In the genomic region with DNA sequence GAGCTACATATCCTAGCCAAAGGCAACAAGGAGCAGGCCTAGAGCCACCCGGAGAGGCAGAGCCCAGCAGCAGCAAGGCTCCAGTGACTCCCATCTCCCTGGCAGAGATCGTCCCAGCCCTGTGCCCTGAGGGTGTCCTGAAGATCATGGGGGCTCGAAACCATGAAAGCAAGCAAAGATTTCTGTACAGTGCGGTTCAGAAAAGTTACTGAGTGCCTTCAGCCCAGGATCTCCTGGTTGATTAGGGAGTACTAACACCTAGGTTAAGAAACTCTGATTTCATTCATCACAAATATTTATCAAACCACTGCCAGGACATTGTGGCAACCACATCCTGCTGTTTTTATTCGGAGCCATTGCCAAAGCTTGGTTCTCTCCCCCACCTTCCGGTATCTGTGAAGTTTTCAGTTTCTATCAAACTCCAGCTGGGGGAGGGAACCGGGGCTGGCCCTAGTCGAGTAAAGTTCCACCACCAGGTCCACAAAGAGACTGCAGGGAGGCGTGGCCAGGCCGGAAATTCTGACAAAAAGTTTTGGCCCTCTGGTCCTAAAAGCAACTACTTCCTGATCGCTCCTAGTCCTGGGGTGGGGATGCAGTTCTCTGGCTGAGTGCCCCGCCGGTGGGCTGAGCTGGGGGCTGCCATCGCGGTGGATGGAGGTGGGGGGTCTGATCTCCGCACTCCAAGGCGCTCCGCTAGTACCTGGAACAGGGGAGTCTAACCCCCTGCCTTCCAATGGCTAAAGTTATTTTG, we compare ENCODE assay signal across 8 cellular contexts. TPM values are rescaled to one million over a fixed set of nuclear protein-coding genes. Genes with fewer than 3 reads are reported as not detected.
DNase-seq lines count a peak whose midpoint lies in the region; ATAC-seq and TF ChIP-seq lines count a peak whose summit lies in the region.

No MANE protein-coding gene starts in this region.

- H3K4me1 ChIP-seq in CD8-positive, alpha-beta memory T cell (ENCODE audit: insufficient read depth, low read length) = peaks cover 45% of the 10 kb centered on the region
- H3K4me1 ChIP-seq in heart right ventricle (peaks cover 12 to 60% (median 37%) of the 10 kb centered on the region in 9 donors), upper lobe of left lung (peaks cover 42 to 64% (median 49%) of the 10 kb centered on the region in 4 donors)

- H3K4me3 ChIP-seq in CD8-positive, alpha-beta memory T cell (ENCODE audit: low read length) = peak overlapping the region; percentile 93
- H3K4me3 ChIP-seq in SU-DHL-6 (ENCODE audit: insufficient read depth, low read length, poor library complexity, severe bottlenecking) = peak overlapping the region; percentile 54
- peak overlapping the region; percentile 73 to 97 (median 90) for H3K4me3 ChIP-seq in heart right ventricle
- H3K4me3 ChIP-seq in upper lobe of left lung = peak overlapping the region; percentile 73 to 91 (median 84)

- H3K9me3 Mint-ChIP-seq in CD8-positive, alpha-beta memory T cell = no peaks in the 10 kb centered on the region

- TF ChIP-seq POLR2A in upper lobe of left lung (IDR thresholded peaks at IDR 0.05) = peak in 3 of 4 donors; percentile 70 to 93 (median 87)

- 0 to 1% (median 1%) methylated on average over 18 of the region's 18 CpGs for WGBS in adipose tissue, 3 donors
- 3 to 5% methylated on average over 18 of the region's 18 CpGs for WGBS in heart right ventricle, 2 donors
- WGBS in upper lobe of left lung, 2 donors = 1 to 2% methylated on average over 10 to 15 of the region's 18 CpGs

- POLR2A ChIA-PET in CD8-positive, alpha-beta memory T cell (lab: Charles Lee) = interaction anchor here (0.6 to 4.1 kb wide), 16 partner anchors 9 to 241 kb away, joined by 3 to 32 read pairs (median 4); partner anchors contain the start of genes ACAD9, CFAP92, CNBP and COPG1

- H3K27ac ChIP-seq in CD8-positive, alpha-beta memory T cell (ENCODE audit: low read depth, low read length) = peak overlapping the region; percentile 80
- H3K27ac ChIP-seq in SU-DHL-6 (ENCODE audit: low read depth, low read length) (no peak overlapping the region), adipose tissue (ENCODE audit: low read depth, low read length) (peak overlapping the region; percentile 39), heart right ventricle (peak overlapping the region; percentile 85 to 98 (median 94)), upper lobe of left lung (peak overlapping the region; percentile 95 to 98 (median 96))

- peaks cover 11% of the 10 kb centered on the region for H3F3A ChIP-seq in SU-DHL-6 (ENCODE audit: insufficient read depth)

- peaks cover 0 to 42% (median 7%) of the 10 kb centered on the region in 3 donors for H3K36me3 Mint-ChIP-seq in CD8-positive, alpha-beta memory T cell

- H3K4me3 Mint-ChIP-seq in CD8-positive, alpha-beta memory T cell = peak overlapping the region; percentile 83 to 95 (median 90)

- H2AFZ ChIP-seq in SU-DHL-6 (ENCODE audit: low read depth, low read length, severe bottlenecking) = peak overlapping the region; percentile 46

- H3K79me2 ChIP-seq in SU-DHL-6 (ENCODE audit: insufficient read depth, low read length) = no peaks in the 10 kb centered on the region

- intact Hi-C loops in heart right ventricle (cut with DNase I) (no loop called here), posterior vena cava (cut with DNase I) (no loop called here)

- H3K4me1 Mint-ChIP-seq in CD8-positive, alpha-beta memory T cell = peaks cover 60 to 65% (median 62%) of the 10 kb centered on the region in 3 donors

- H3K27me3 ChIP-seq in CD8-positive, alpha-beta memory T cell (ENCODE audit: insufficient read depth, low read length, poor library complexity, severe bottlenecking) = no peaks in the 10 kb centered on the region
- H3K27me3 ChIP-seq in SU-DHL-6 (ENCODE audit: low read length) (no peaks in the 10 kb centered on the region), heart right ventricle (no peaks in the 10 kb centered on the region), upper lobe of left lung (no peaks in the 10 kb centered on the region)

- H4K20me1 ChIP-seq in SU-DHL-6 (ENCODE audit: low read depth, low read length) = no peaks in the 10 kb centered on the region

- no peaks in the 10 kb centered on the region for H3K9me2 ChIP-seq in SU-DHL-6 (replicated peaks; ENCODE audit: insufficient read depth, low read length)

- H3K9ac ChIP-seq in SU-DHL-6 (ENCODE audit: low read length) = peak overlapping the region; percentile 28

- peak overlapping the region; percentile 52 for H3K4me2 ChIP-seq in SU-DHL-6 (ENCODE audit: low read depth, low read length, poor library complexity, severe bottlenecking)

- H3K27me3 Mint-ChIP-seq in CD8-positive, alpha-beta memory T cell = no peaks in the 10 kb centered on the region

- H3K27ac Mint-ChIP-seq in CD8-positive, alpha-beta memory T cell = peak overlapping the region; percentile 87 to 98 (median 96)

- H3K36me3 ChIP-seq in CD8-positive, alpha-beta memory T cell (ENCODE audit: insufficient read depth, low read length) = peaks cover 3% of the 10 kb centered on the region
- no peaks in the 10 kb centered on the region for H3K36me3 ChIP-seq in SU-DHL-6 (ENCODE audit: low read length)
- H3K36me3 ChIP-seq in heart right ventricle = peaks cover 0 to 34% (median 3%) of the 10 kb centered on the region in 9 donors
- H3K36me3 ChIP-seq in upper lobe of left lung = peaks cover 0 to 13% (median 0%) of the 10 kb centered on the region in 4 donors

- CTCF ChIA-PET in CD8-positive, alpha-beta memory T cell (lab: Charles Lee) = interaction anchor here (0.7 to 10.1 kb wide), 12 partner anchors 19 to 196 kb away, joined by 3 to 77 read pairs (median 4); partner anchors contain the start of gene COPG1

- peak in 1 of 4 donors; percentile 67 for TF ChIP-seq EP300 in upper lobe of left lung (IDR thresholded peaks at IDR 0.05)

- TF ChIP-seq CTCF in SU-DHL-6 (IDR thresholded peaks at IDR 0.05; ENCODE audit: insufficient read depth, low read length, poor library complexity, severe bottlenecking) (no peak), heart right ventricle (IDR thresholded peaks at IDR 0.05) (peak in 6 of 9 donors; percentile 21 to 52 (median 44)), upper lobe of left lung (IDR thresholded peaks at IDR 0.05) (peak in 5 of 6 experiments; percentile 16 to 66 (median 49))

- DNase-seq in CD8-positive, alpha-beta memory T cell = peak; percentile 81 to 94 (median 93)
- DNase-seq in heart right ventricle = peak; percentile 80 to 92
- peak; percentile 97 for DNase-seq in posterior vena cava (ENCODE audit: low spot score)
- peak; percentile 87 to 96 for DNase-seq in upper lobe of left lung

- ATAC-seq in GM19395 (IDR thresholded peaks at IDR 0.05; ENCODE audit: unreplicated experiment) (peak; percentile 73), HG03558 (IDR thresholded peaks at IDR 0.05; ENCODE audit: extremely low read depth, unreplicated experiment) (peak; percentile 53), heart right ventricle (peak; percentile 54 to 83 (median 68)), upper lobe of left lung (ENCODE audit: low FRiP score in 2 of 2) (peak; percentile 85 to 88)

- no peaks in the 10 kb centered on the region for H3K9me3 ChIP-seq in CD8-positive, alpha-beta memory T cell (ENCODE audit: low read length)
- H3K9me3 ChIP-seq in SU-DHL-6 (ENCODE audit: insufficient read depth, low read length) (no peaks in the 10 kb centered on the region), heart right ventricle (no peaks in the 10 kb centered on the region), upper lobe of left lung (no peaks in the 10 kb centered on the region)

RNA-seq across cellular contexts. Expression of gene RAB43, which starts 1.2 kb away (rescaled TPM):
- total RNA-seq in CD8-positive, alpha-beta memory T cell = 10 to 100 TPM; 22.9 to 28.6 TPM
- 14.9 TPM for polyA plus RNA-seq in CD8-positive, alpha-beta memory T cell
- 10 to 100 TPM in 1 of 3 donors, 1 to 10 TPM in 2; 6.0 to 11.8 (median 7.2) TPM for polyA plus RNA-seq in adipose tissue
- 1 to 10 TPM in 9 of 10 donors, under 1 TPM in 1; 0.96 to 8.2 (median 4.1) TPM for total RNA-seq in heart right ventricle
- 1 to 10 TPM; 2.5 to 4.0 TPM for polyA plus RNA-seq in heart right ventricle
- 10 to 100 TPM; 18.1 to 21.7 TPM for total RNA-seq in posterior vena cava
- 10 to 100 TPM; 19.0 to 54.2 (median 34.0) TPM for total RNA-seq in upper lobe of left lung

RNA-seq across cellular contexts. Expression of gene ISY1, which starts 40.4 kb away (rescaled TPM):
- 10 to 100 TPM; 84.6 to 94.7 TPM for total RNA-seq in CD8-positive, alpha-beta memory T cell
- polyA plus RNA-seq in CD8-positive, alpha-beta memory T cell = 91.6 TPM
- polyA plus RNA-seq in adipose tissue (10 to 100 TPM; 14.7 to 30.9 (median 23.5) TPM), heart right ventricle (10 to 100 TPM; 15.9 to 24.0 TPM)
- total RNA-seq in heart right ventricle (10 to 100 TPM; 26.7 to 35.4 (median 29.7) TPM), posterior vena cava (10 to 100 TPM; 21.1 to 23.7 TPM), upper lobe of left lung (10 to 100 TPM; 14.2 to 34.8 (median 19.6) TPM)

RNA-seq across cellular contexts. Expression of gene GP9, which starts 59.9 kb away (rescaled TPM):
- not detected for total RNA-seq in CD8-positive, alpha-beta memory T cell
- not detected for polyA plus RNA-seq in CD8-positive, alpha-beta memory T cell
- polyA plus RNA-seq in adipose tissue = under 1 TPM in 1 of 3 donors, not detected in 2; 0.13 TPM
- not detected for total RNA-seq in heart right ventricle
- polyA plus RNA-seq in heart right ventricle = under 1 TPM in 1 of 2 donors, not detected in 1; 0.13 TPM
- total RNA-seq in posterior vena cava = under 1 TPM in 1 of 2 donors, not detected in 1; 0.48 TPM
- 10 to 100 TPM in 1 of 6 donors, 1 to 10 TPM in 2, under 1 TPM in 2, not detected in 1; 0.47 to 12.0 (median 4.3) TPM for total RNA-seq in upper lobe of left lung
